ENCODE assay signal across 5 cellular contexts in the genomic region with DNA sequence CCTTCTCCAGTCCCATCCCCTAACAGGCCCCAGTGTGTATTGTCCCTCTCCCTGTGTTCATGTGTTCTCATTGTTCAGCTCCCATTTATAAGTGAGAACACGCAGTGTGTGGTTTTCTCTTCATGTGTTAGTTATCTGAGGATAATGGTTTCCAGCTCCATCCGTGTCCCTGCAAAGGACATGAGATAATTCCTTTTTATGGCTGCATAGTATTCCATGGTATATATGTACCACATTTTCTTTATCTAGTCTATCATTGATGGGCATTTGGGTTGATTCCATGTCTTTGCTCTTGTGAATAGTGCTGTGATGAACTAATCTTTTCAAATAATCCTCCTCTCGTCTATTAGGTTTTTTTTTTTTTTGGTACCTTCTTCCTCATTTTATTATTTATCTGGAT. TPM values are rescaled to one million over a fixed set of nuclear protein-coding genes. Genes with fewer than 3 reads are reported as not detected.
"Had no signal": no experiment of that assay in that cellular context is flagged by ENCODE, and none has a peak within 500 bp of the region (broad histone marks: within the 10 kb centered on the region; RNA-seq: fewer than 3 reads in every experiment).

No MANE protein-coding gene starts in this region.

RNA-seq across cellular contexts. Expression of a gene that starts 25.9 kb away (rescaled TPM):
- total RNA-seq: activated naive CD4-positive, alpha-beta T cell treated with anti-CD3 and anti-CD28 coated beads for 36 hours; activated naive CD4-positive, alpha-beta T cell treated with anti-CD3 and anti-CD28 coated beads, Interleukin-2, amount 50 U/mL, for 72 hours; activated T-cell treated with anti-CD3 and anti-CD28 coated beads, Interleukin-2, amount 50 U/mL, for 72 hours; activated T-helper 1 cell treated with anti-CD3 and anti-CD28 coated beads, Interleukin-12 subunit alpha, Interleukin-12 subunit beta, Interleukin-2, Interleukin-4 antibody, amounts not matched to agents 30 ng/mL and 10 ng/mL and 1 ng/mL, durations not matched to agents 14 hours and 24 hours and 36 hours; activated T-helper 2 cell treated with anti-CD3 and anti-CD28 coated beads, Interferon-gamma antibody, Interleukin-2, Interleukin-4, amounts not matched to agents 10 μg/mL and 5 μg/mL and 100 μg/mL, durations not matched to agents 14 hours and 24 hours and 36 hours had no signal
